9 cellular contexts compared by ENCODE assay signal in the genomic region with DNA sequence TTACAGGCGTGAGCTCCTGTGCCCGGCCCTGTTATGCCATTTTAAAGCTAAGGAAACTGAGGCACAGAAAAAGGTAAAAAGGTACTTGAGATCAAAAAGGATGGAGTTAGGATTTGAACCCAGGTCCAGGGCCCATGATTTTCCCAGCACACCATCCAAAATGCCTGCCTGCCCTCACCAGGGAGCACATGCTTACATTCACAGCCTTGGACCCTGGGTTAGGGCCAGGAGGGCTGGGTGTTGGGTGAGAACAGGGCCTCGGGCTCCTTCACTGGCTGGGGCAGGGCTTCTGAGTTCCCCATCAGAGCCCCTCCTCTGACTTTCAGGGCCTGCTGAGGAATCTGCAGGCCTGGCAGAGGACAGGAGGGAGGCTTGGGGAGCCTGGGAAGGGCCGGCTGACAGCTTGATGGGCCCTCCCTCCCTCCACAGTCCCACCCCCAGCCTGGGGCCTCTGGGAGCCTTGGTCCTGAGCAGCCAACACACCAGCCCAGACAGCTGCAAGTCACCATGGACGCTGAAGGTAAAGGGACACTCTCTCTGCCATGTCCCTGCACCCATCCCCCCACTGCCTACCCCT. TPM values are rescaled to one million over a fixed set of nuclear protein-coding genes. Genes with fewer than 3 reads are reported as not detected.
A peak's percentile ranks its signal among the peaks of the same experiment; 100 is the strongest.
DNase-seq lines count a peak whose midpoint lies in the region; ATAC-seq, FAIRE-seq and TF ChIP-seq lines count a peak whose summit lies in the region.
"Had no signal": no experiment of that assay in that cellular context is flagged by ENCODE, and none has a peak within 500 bp of the region (broad histone marks: within the 10 kb centered on the region; RNA-seq: fewer than 3 reads in every experiment).

A gene (plus strand): TSS at position 490 of the 577 bp plus-strand sequence. CDS start 18 bp downstream, at position 508.

- TF ChIP-seq POLR2A in HepG2 (IDR thresholded peaks at IDR 0.05; ENCODE audit: insufficient read depth in 1 of 2, low read depth in 2 of 2, low read length in 2 of 2), result peak; percentile 89 to 95
- TF ChIP-seq POLR2A in testis (IDR thresholded peaks at IDR 0.05), result no peak

- H3K4me1 ChIP-seq in colonic mucosa (no peaks in the 10 kb centered on the region), HepG2 (ENCODE audit: insufficient read depth, low read length) (peaks cover 51% of the 10 kb centered on the region), testis (peaks cover 16% of the 10 kb centered on the region)

- peak within 1 kb of the TSS; percentile 36 for H3K4me3 ChIP-seq in colonic mucosa
- H3K4me3 ChIP-seq in HepG2 (replicated peaks in 1 of 3; ENCODE audit: insufficient read depth in 1 of 3, low read depth in 2 of 3, low read length in 3 of 3), result peak within 1 kb of the TSS; percentile 76 to 91 (median 81)
- peak within 1 kb of the TSS; percentile 26 to 51 for H3K4me3 ChIP-seq in testis

- no peaks in the 10 kb centered on the region for H3K9me3 ChIP-seq in colonic mucosa
- H3K9me3 ChIP-seq in HepG2 (ENCODE audit: low read length), result no peaks in the 10 kb centered on the region
- H3K9me3 ChIP-seq in testis, result no peaks in the 10 kb centered on the region
- H3K9me3 ChIP-seq: neutrophil had no signal

- in situ Hi-C loops in HepG2 (cut with HindIII; ENCODE audit: extremely low pct_ligation_motif_present, low pct_unique_long_range_greater_than_20kb), result no loop called here

- peak within 1 kb of the TSS; percentile 92 for H3K4me2 ChIP-seq in HepG2 (ENCODE audit: low read depth, low read length)

- BruUV-seq in HepG2 (replicated peaks; lab: Mats Ljungman, UMichigan), result TSS peak; percentile 75

- FAIRE-seq in HepG2 (lab: Jason Lieb, UNC), result peak; percentile 69

- intact Hi-C loops in Right ventricle myocardium inferior (cut with DNase I) (no loop called here), cardiac septum (cut with DNase I) (no loop called here), colonic mucosa (cut with DNase I) (no loop called here), HepG2 (cut with micrococcal nuclease; ENCODE audit: unreplicated experiment) (no loop called here), testis (cut with DNase I; ENCODE audit: low total_unique reads) (no loop called here)

- H2AFZ ChIP-seq in HepG2 (ENCODE audit: low read length), result no peak within 1 kb of the TSS

- peaks cover 33% of the 10 kb centered on the region for H3K79me2 ChIP-seq in HepG2 (ENCODE audit: insufficient read depth, low read length)

- peak; percentile 87 for ATAC-seq in Right ventricle myocardium inferior
- ATAC-seq in HepG2, result peak; percentile 91
- ATAC-seq in HG02938 (IDR thresholded peaks at IDR 0.05; ENCODE audit: unreplicated experiment), result no peak
- no peak for ATAC-seq in GM18517 (IDR thresholded peaks at IDR 0.05; ENCODE audit: unreplicated experiment)

- CTCF ChIA-PET in HepG2 (lab: Yijun Ruan, JAX; ENCODE audit: low intra/inter-chr PET ratio, low total read pairs), result no interaction called here

- H3K9ac ChIP-seq in colonic mucosa (ENCODE audit: low read depth in 2 of 2, low read length in 2 of 2), result peak within 1 kb of the TSS; percentile 51 to 74
- H3K9ac ChIP-seq in HepG2 (ENCODE audit: insufficient read depth, low read depth, low read length), result peak within 1 kb of the TSS; percentile 92

- peak; percentile 44; the same call in 1 of the 2 replicates for TF ChIP-seq RAD21 in HepG2 (CRISPR knock-in tag; IDR thresholded peaks at IDR 0.05)

- 43% methylated on average over 5 of the region's 5 CpGs for WGBS in HepG2 (ENCODE audit: low lambda C conversion rate)
- WGBS in testis, 2 donors, result 52 to 56% methylated on average over 4 to 5 of the region's 5 CpGs

- TF ChIP-seq CTCF in colonic mucosa (IDR thresholded peaks at IDR 0.05) (no peak), HepG2 (CRISPR knock-in tag; IDR thresholded peaks at IDR 0.05) (no peak), testis (IDR thresholded peaks at IDR 0.05) (no peak)

- H3K36me3 ChIP-seq in colonic mucosa (no peaks in the 10 kb centered on the region), HepG2 (replicated peaks in 1 of 2; ENCODE audit: control insufficient read depth in 1 of 2, insufficient read depth in 2 of 2, low read length in 2 of 2) (peaks cover 2 to 18% of the 10 kb centered on the region in 2 experiments; a peak in 4 of 5 replicates), testis (ENCODE audit: low read depth, missing control alignments) (no peaks in the 10 kb centered on the region)
- H3K36me3 ChIP-seq: neutrophil had no signal

- POLR2A ChIA-PET in HepG2 (lab: Yijun Ruan, JAX), result interaction anchor here (0.7 to 2.5 kb wide), 31 partner anchors 10 to 1069 kb away, joined by 3 to 37 read pairs (median 5); a partner anchor contains a TSS

- H3K27me3 ChIP-seq in colonic mucosa (no peaks in the 10 kb centered on the region), HepG2 (ENCODE audit: control insufficient read depth in 1 of 2, insufficient read depth in 2 of 2, low read length in 2 of 2) (no peaks in the 10 kb centered on the region; a peak in 1 of 5 replicates), testis (no peaks in the 10 kb centered on the region)
- H3K27me3 ChIP-seq: neutrophil had no signal

- no peaks in the 10 kb centered on the region for H4K20me1 ChIP-seq in HepG2 (ENCODE audit: insufficient read depth, low read length)

- peak within 1 kb of the TSS; percentile 80 for H3K27ac ChIP-seq in colonic mucosa
- peak within 1 kb of the TSS; percentile 99 for H3K27ac ChIP-seq in HepG2 (ENCODE audit: extremely low read length, insufficient read depth, low read length)
- peak within 1 kb of the TSS in 1 of 2 donors; percentile 69 for H3K27ac ChIP-seq in testis

- DNase-seq in Right ventricle myocardium inferior (ENCODE audit: missing footprints) (peak; percentile 68), cardiac septum (ENCODE audit: low spot score) (no peak), OCI-M1 (lab: John Stamatoyannopoulos, UW) (peak; percentile 92), colonic mucosa (peak; percentile 81), HepG2 (ENCODE audit: low spot score) (peak; percentile 85), testis (peak; percentile 27)

- TF ChIP-seq EP300 in HepG2 (IDR thresholded peaks at IDR 0.05; ENCODE audit: low read depth in 2 of 2, low read length in 2 of 2) (no peak), HepG2 (CRISPR knock-in tag; IDR thresholded peaks at IDR 0.05; ENCODE audit: borderline replicate concordance) (no peak)

TF ChIP-seq in HepG2, 621 proteins besides CTCF, POLR2A, EP300 and RAD21 (continues in another document):
- TF ChIP-seq, protein P1, sequence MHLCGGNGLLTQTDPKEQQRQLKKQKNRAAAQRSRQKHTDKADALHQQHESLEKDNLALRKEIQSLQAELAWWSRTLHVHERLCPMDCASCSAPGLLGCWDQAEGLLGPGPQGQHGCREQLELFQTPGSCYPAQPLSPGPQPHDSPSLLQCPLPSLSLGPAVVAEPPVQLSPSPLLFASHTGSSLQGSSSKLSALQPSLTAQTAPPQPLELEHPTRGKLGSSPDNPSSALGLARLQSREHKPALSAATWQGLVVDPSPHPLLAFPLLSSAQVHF (CRISPR knock-in tag; IDR thresholded peaks at IDR 0.05), result no peak
- TF ChIP-seq ATRX (CRISPR knock-in tag; IDR thresholded peaks at IDR 0.05; ENCODE audit: borderline replicate concordance) (no peak), SOX13 (IDR thresholded peaks at IDR 0.05) (no peak), SOX13 (CRISPR knock-in tag; conservative IDR thresholded peaks at IDR 0.05 in 1 of 2, IDR thresholded peaks at IDR 0.05 in 1 of 2) (no peak; a peak in 1 of 4 replicates), BCL6 (CRISPR knock-in tag; IDR thresholded peaks at IDR 0.05) (no peak)
- TF ChIP-seq, protein P2, sequence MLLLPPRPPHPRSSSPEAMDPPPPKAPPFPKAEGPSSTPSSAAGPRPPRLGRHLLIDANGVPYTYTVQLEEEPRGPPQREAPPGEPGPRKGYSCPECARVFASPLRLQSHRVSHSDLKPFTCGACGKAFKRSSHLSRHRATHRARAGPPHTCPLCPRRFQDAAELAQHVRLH (CRISPR knock-in tag; IDR thresholded peaks at IDR 0.05; ENCODE audit: borderline replicate concordance, low read depth), result 0 out of 2 replicates have a peak, but pooled peaks have one; percentile 14

RNA-seq across cellular contexts. Expression of the gene that starts here (rescaled TPM):
- total RNA-seq in Right ventricle myocardium inferior (29.2 TPM), cardiac septum (6.7 TPM), colonic mucosa (100 to 1,000 TPM in 1 of 2 donors, 10 to 100 TPM in 1; 54.7 to 102 TPM), HepG2 (2016; rRNA removed; fragmentation: Illumina TruSeq; extraction: Trizol) (218 and 244 TPM in 2 replicates), testis (1 to 10 TPM; 4.3 to 7.6 TPM)
- total RNA-seq in HepG2 (2016; cell fraction: cytosol; rRNA removed; fragmentation: Illumina TruSeq; extraction: Trizol; ENCODE audit: low read depth), result 87.1 and 92.9 TPM in 2 replicates
- 223 and 253 TPM in 2 replicates for total RNA-seq in HepG2 (2016; cell fraction: insoluble cytoplasmic fraction; rRNA removed; fragmentation: Illumina TruSeq; extraction: Trizol)
- total RNA-seq in HepG2 (2016; cell fraction: membrane; rRNA removed; fragmentation: Illumina TruSeq; extraction: Trizol), result 152 and 159 TPM in 2 replicates
- 99.3 and 115 TPM in 2 replicates for total RNA-seq in HepG2 (2016; cell fraction: nucleus; rRNA removed; fragmentation: Illumina TruSeq; extraction: Trizol)
- polyA plus RNA-seq in HepG2 (2011; rRNA removed) (130 and 137 TPM in 2 replicates), testis (ENCODE audit: insufficient read depth, low read depth, low replicate concordance) (13.6 TPM)
- polyA plus RNA-seq in HepG2 (2011; cell fraction: cytosol; rRNA removed), result 103 and 170 TPM in 2 replicates
- polyA plus RNA-seq in HepG2 (2011; cell fraction: nucleus; rRNA removed), result 80.0 and 88.2 TPM in 2 replicates
- polyA plus RNA-seq in HepG2 (2012), result 123 and 130 TPM in 2 replicates
- polyA plus RNA-seq in HepG2 (2016; cell fraction: cytosol; fragmentation: Illumina TruSeq; extraction: Trizol; ENCODE audit: low read depth), result 105 and 118 TPM in 2 replicates
- 245 and 255 TPM in 2 replicates for polyA plus RNA-seq in HepG2 (2016; cell fraction: insoluble cytoplasmic fraction; fragmentation: Illumina TruSeq; extraction: Trizol; ENCODE audit: low read depth)
- 133 and 135 TPM in 2 replicates for polyA plus RNA-seq in HepG2 (2016; cell fraction: membrane; fragmentation: Illumina TruSeq; extraction: Trizol; ENCODE audit: low read depth)
- 215 and 218 TPM in 2 replicates for polyA plus RNA-seq in HepG2 (2016; cell fraction: nucleus; fragmentation: Illumina TruSeq; extraction: Trizol; ENCODE audit: insufficient read depth, low read depth)
- polyA minus RNA-seq in HepG2 (2011; rRNA and poly(A)+ RNA removed; ENCODE audit: low replicate concordance), result 1.2 and 248 TPM in 2 replicates
- polyA minus RNA-seq in HepG2 (2011; cell fraction: cytosol; rRNA and poly(A)+ RNA removed), result 160 and 171 TPM in 2 replicates
- polyA minus RNA-seq in HepG2 (2011; cell fraction: nucleus; rRNA and poly(A)+ RNA removed), result 30.1 and 34.9 TPM in 2 replicates

Comparison
In these comparisons a context has a peak if more than half of its experiments do, and no peak if none do; other contexts are left out.
1. ATAC-seq: peak in Right ventricle myocardium inferior (single experiment) and HepG2 (single experiment); none in HG02938 (single experiment) and GM18517 (single experiment).
2. Peak in every context shown above with its lines, with median percentiles within 50 percentile points of each other: H3K4me3 ChIP-seq.